In the genomic region with DNA sequence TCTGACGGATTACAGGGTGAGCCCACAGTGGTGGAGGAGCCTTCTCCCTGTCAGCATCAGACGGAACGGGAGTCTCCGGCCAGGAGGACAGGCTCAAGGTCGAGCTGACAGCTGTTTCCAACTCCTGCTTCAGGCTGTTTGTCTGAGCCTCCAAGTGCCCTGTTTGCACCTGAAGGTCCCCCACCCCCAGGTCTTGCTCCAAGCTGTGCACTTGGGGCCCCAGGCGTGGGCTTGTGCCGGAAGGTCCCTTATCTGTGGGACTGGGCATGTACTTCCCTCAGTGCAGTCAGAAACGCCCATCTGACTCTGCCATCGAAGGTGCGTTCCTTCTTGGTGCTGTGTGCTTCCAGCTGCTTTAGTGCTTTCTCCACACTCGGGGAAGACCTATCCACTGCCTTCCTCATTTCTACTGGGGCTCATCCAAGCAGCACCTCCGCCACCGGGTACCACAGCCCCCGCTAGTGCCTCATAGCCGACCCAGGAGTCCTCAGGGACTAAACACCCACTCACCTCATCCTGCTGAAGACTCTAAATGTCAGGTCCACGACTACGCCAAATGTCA, we compare ENCODE assay signal across 23 cellular contexts. TPM values are rescaled to one million over a fixed set of nuclear protein-coding genes. Genes with fewer than 3 reads are reported as not detected.
DNase-seq lines count a peak whose midpoint lies in the region; ATAC-seq and TF ChIP-seq lines count a peak whose summit lies in the region.
"Had no signal": no experiment of that assay in that cellular context is flagged by ENCODE, and none has a peak within 500 bp of the region (broad histone marks: within the 10 kb centered on the region; RNA-seq: fewer than 3 reads in every experiment).

No MANE protein-coding gene starts in this region.

- ATAC-seq in GM19351 (IDR thresholded peaks at IDR 0.05; ENCODE audit: unreplicated experiment) = peak; percentile 52
- ATAC-seq in memory B cell (ENCODE audit: low read depth) = peak; percentile 71
- no peak for ATAC-seq in HG03039 (IDR thresholded peaks at IDR 0.05; ENCODE audit: unreplicated experiment)
- no peak for ATAC-seq in HG02571 (IDR thresholded peaks at IDR 0.05; ENCODE audit: unreplicated experiment)
- no peak for ATAC-seq in HG02763 (IDR thresholded peaks at IDR 0.05; ENCODE audit: unreplicated experiment)
- ATAC-seq: body of pancreas had no signal

- peak overlapping the region in 1 of 4 donors; percentile 55 for H3K27ac ChIP-seq in Peyer's patch
- H3K27ac ChIP-seq: body of pancreas, colonic mucosa, heart right ventricle, right atrium auricular region, WERI-Rb-1 had no signal

- TF ChIP-seq CTCF in GM12864 (IDR thresholded peaks at IDR 0.05; ENCODE audit: low read depth, low read length, missing control alignments) (no peak), Peyer's patch (IDR thresholded peaks at IDR 0.05) (no peak)

- H3K27me3 ChIP-seq in Peyer's patch = no peaks in the 10 kb centered on the region
- H3K27me3 ChIP-seq: body of pancreas, colonic mucosa, right atrium auricular region had no signal

- H3K4me3 ChIP-seq in GM12864 (ENCODE audit: low read depth, low read length) (peak overlapping the region; percentile 29), Peyer's patch (no peak overlapping the region)
- H3K4me3 ChIP-seq: body of pancreas, colonic mucosa, heart right ventricle, right atrium auricular region had no signal

- no peaks in the 10 kb centered on the region for H3K4me1 ChIP-seq in Peyer's patch
- H3K4me1 ChIP-seq: body of pancreas, colonic mucosa, heart right ventricle, right atrium auricular region had no signal

- H3K9me3 Mint-ChIP-seq in memory B cell = peaks cover 4% of the 10 kb centered on the region

- peak overlapping the region; percentile 35 for H3K27ac Mint-ChIP-seq in memory B cell
- H3K27ac Mint-ChIP-seq: activated naive CD8-positive, alpha-beta T cell had no signal

- H3K9me3 ChIP-seq in Peyer's patch = no peaks in the 10 kb centered on the region
- H3K9me3 ChIP-seq: body of pancreas, colonic mucosa, right atrium auricular region had no signal

- no peak for TF ChIP-seq POLR2A in Peyer's patch (IDR thresholded peaks at IDR 0.05)

- peak overlapping the region; percentile 68 for H3K4me3 Mint-ChIP-seq in memory B cell
- H3K4me3 Mint-ChIP-seq: activated naive CD8-positive, alpha-beta T cell; CD4-positive, alpha-beta memory T cell had no signal

- no peak for DNase-seq in GM12864 (ENCODE audit: low read depth)
- DNase-seq in Peyer's patch = peak in 2 of 3 donors; percentile 49 to 51
- DNase-seq in memory B cell (ENCODE audit: low spot score in 2 of 2) = peak in 1 of 2 donors; percentile 23
- DNase-seq in activated effector memory CD4-positive, alpha-beta T cell treated with Interleukin-2 at 50 U/mL for 16 hours = no peak
- DNase-seq: activated T-cell treated with anti-CD3 and anti-CD28 coated beads, Interleukin-2, amount 50 U/mL, for 48 hours; body of pancreas; CD4-positive, alpha-beta memory T cell; colonic mucosa; DMS79 treated with DMSO at 0.1 percent for 48 hours; heart right ventricle; NCI-H1105 treated with DMSO at 0.1 percent for 48 hours; OCI-M1; T-helper 1 cell; WERI-Rb-1 had no signal

- no peaks in the 10 kb centered on the region for H3K27me3 Mint-ChIP-seq in memory B cell

- H3K4me1 Mint-ChIP-seq in memory B cell = peaks cover 32% of the 10 kb centered on the region
- H3K4me1 Mint-ChIP-seq: CD4-positive, alpha-beta memory T cell had no signal

- H3K36me3 ChIP-seq in Peyer's patch = no peaks in the 10 kb centered on the region
- H3K36me3 ChIP-seq: colonic mucosa, heart right ventricle, right atrium auricular region, WERI-Rb-1 had no signal

- H3K36me3 Mint-ChIP-seq in memory B cell = peaks cover 5% of the 10 kb centered on the region
- H3K36me3 Mint-ChIP-seq: CD4-positive, alpha-beta memory T cell had no signal

RNA-seq across cellular contexts. Expression of a gene that starts 29.5 kb away (rescaled TPM):
- 10 to 100 TPM in 1 of 4 donors, 1 to 10 TPM in 1, under 1 TPM in 2; 0.53 to 12.4 (median 1.1) TPM for total RNA-seq in Peyer's patch
- total RNA-seq: body of pancreas, HT1080, LHCN-M2, osteoblast, right atrium auricular region had no signal

Comparison
In these comparisons a context has a peak if more than half of its experiments do, and no peak if none do; other contexts are left out.
1. DNase-seq: peak in Peyer's patch (2 of 3); none in GM12864 (single experiment) and activated effector memory CD4-positive, alpha-beta T cell treated with Interleukin-2 at 50 U/mL for 16 hours (single experiment).
2. ATAC-seq: peak in GM19351 (single experiment) and memory B cell (single experiment); none in HG03039 (single experiment), HG02571 (single experiment) and HG02763 (single experiment).